In genomic region chr5:111984044-111984443, GRCh38 we compare ENCODE assay signal across 8 cellular contexts.
DNase-seq lines count a peak whose midpoint lies in the region; ATAC-seq and TF ChIP-seq lines count a peak whose summit lies in the region.

No MANE protein-coding gene starts in this region.

- H3K36me3 Mint-ChIP-seq in activated naive CD4-positive, alpha-beta T cell treated with anti-CD3 and anti-CD28 coated beads, Interleukin-2, amount 50 U/mL, for 72 hours: no peaks in the 10 kb centered on the region

- ATAC-seq in HG02610 (IDR thresholded peaks at IDR 0.05; ENCODE audit: unreplicated experiment): peak; percentile 92
- ATAC-seq in GM19395 (IDR thresholded peaks at IDR 0.05; ENCODE audit: unreplicated experiment): no peak
- no peak for ATAC-seq in activated naive CD4-positive, alpha-beta T cell treated with anti-CD3 and anti-CD28 coated beads, Interleukin-2, amount 50 U/mL, for 72 hours
- ATAC-seq in HG02970 (IDR thresholded peaks at IDR 0.05; ENCODE audit: low FRiP score, unreplicated experiment): no peak

- H3K36me3 ChIP-seq in mesodermal cell (ENCODE audit: control insufficient read depth, insufficient read depth, low read length): no peaks in the 10 kb centered on the region

- H3K4me1 ChIP-seq in mesodermal cell (ENCODE audit: control insufficient read depth, insufficient read depth, low read length, poor library complexity, severe bottlenecking): peaks cover 7% of the 10 kb centered on the region

- TF ChIP-seq CTCF in GM12865 (IDR thresholded peaks at IDR 0.05; ENCODE audit: insufficient read depth, low read depth, low read length, missing control alignments): no peak

- H3K4me3 ChIP-seq in GM12865 (ENCODE audit: low read depth, low read length): no peak overlapping the region
- no peak overlapping the region for H3K4me3 ChIP-seq in mesodermal cell (ENCODE audit: extremely low read depth, insufficient read depth, low read length, poor library complexity, severe bottlenecking)

- H3K27ac Mint-ChIP-seq in activated naive CD4-positive, alpha-beta T cell treated with anti-CD3 and anti-CD28 coated beads, Interleukin-2, amount 50 U/mL, for 72 hours: no peak overlapping the region

- DNase-seq in GM12865 (ENCODE audit: low read depth) (peak; percentile 42), T1000 (lab: John Stamatoyannopoulos, UW) (peak; percentile 19), NCI-H446 treated with DMSO at 0.1 percent for 48 hours (lab: John Stamatoyannopoulos, UW) (no peak)
- no peak for DNase-seq in activated naive CD4-positive, alpha-beta T cell treated with anti-CD3 and anti-CD28 coated beads, Interleukin-2, amount 50 U/mL, for 72 hours (ENCODE audit: low spot score in 2 of 2)

- peaks cover 4 to 6% of the 10 kb centered on the region in 2 donors for H3K9me3 Mint-ChIP-seq in activated naive CD4-positive, alpha-beta T cell treated with anti-CD3 and anti-CD28 coated beads, Interleukin-2, amount 50 U/mL, for 72 hours

- 70 to 79% methylated on average over 2 of the region's 2 CpGs for WGBS in mesodermal cell (ENCODE audit: insufficient coverage in 2 of 2), 2 experiments

- no peaks in the 10 kb centered on the region for H3K9me3 ChIP-seq in mesodermal cell (ENCODE audit: control insufficient read depth, low read length)

- H3K27ac ChIP-seq in mesodermal cell (ENCODE audit: low read depth, low read length, severe bottlenecking): peak overlapping the region; percentile 41

Comparison
In these comparisons a context has a peak if more than half of its experiments do, and no peak if none do; other contexts are left out.
1. DNase-seq: peak in GM12865 (single experiment) and T1000 (single experiment); none in activated naive CD4-positive, alpha-beta T cell treated with anti-CD3 and anti-CD28 coated beads, Interleukin-2, amount 50 U/mL, for 72 hours (0 of 2) and NCI-H446 treated with DMSO at 0.1 percent for 48 hours (single experiment).